In the genomic region with DNA sequence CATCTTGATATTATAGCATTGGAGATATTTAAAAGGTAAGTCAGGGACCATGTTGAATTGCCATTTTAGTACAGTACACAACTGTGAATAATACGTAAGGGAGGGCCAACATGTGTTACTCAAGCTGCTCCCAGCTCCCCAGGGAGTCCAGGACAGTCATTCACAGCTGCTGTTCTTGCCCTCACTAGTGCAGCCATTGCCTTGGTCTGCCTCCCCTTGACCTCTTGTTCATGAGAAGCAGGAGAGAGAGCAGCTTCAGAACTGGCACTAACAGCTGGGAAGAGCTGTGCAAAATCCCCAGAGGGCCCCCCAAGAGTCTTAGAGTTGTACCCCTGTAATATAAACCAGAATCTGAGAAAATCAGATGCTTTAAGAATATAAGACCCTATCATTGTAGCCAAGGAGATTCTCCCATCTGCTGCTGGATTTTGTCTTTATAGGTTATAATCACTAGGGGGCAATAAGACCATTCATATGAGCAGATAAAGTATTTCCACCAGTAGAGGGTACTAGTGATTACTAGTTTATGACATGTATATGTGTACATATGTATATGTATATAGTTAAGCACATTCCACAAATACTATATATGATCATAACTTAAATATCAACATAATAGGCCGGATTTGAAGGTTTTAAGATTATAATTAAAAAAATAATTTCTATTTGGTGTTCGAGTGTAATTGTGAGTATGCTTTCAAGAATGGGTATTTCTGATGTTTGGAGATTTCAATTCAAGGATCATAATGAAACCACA, we compare ENCODE assay signal across 8 cellular contexts. TPM values are rescaled to one million over a fixed set of nuclear protein-coding genes. Genes with fewer than 3 reads are reported as not detected.
A peak's percentile ranks its signal among the peaks of the same experiment; 100 is the strongest.
DNase-seq lines count a peak whose midpoint lies in the region; ATAC-seq and TF ChIP-seq lines count a peak whose summit lies in the region.

No MANE protein-coding gene starts in this region.

- peak; percentile 74 for TF ChIP-seq CTCF in astrocyte of the spinal cord (IDR thresholded peaks at IDR 0.05; ENCODE audit: low read depth, low read length)
- TF ChIP-seq CTCF in stomach (IDR thresholded peaks at IDR 0.05) = peak in 5 of 7 experiments; percentile 52 to 74 (median 54)

- in situ Hi-C loops in astrocyte of the spinal cord (cut with HindIII; ENCODE audit: low sequenced_read_pairs) = no loop called here

- H3K9me3 ChIP-seq in stomach = no peaks in the 10 kb centered on the region

- no peaks in the 10 kb centered on the region for H3K4me1 Mint-ChIP-seq in activated CD8-positive, alpha-beta memory T cell treated with anti-CD3 and anti-CD28 coated beads, Interleukin-2, amount 10 ng/mL, durations not matched to agents 7 days and 5 days
- H3K4me1 Mint-ChIP-seq in immature natural killer cell = no peaks in the 10 kb centered on the region

- intact Hi-C loops in stomach (cut with DNase I; ENCODE audit: low total_unique reads) = no loop called here

- no peak overlapping the region for H3K4me3 Mint-ChIP-seq in activated CD8-positive, alpha-beta memory T cell treated with anti-CD3 and anti-CD28 coated beads, Interleukin-2, amount 10 ng/mL, durations not matched to agents 7 days and 5 days
- H3K4me3 Mint-ChIP-seq in immature natural killer cell = no peak overlapping the region

- H3K36me3 ChIP-seq in stomach = peaks cover 0 to 22% (median 0%) of the 10 kb centered on the region in 4 donors

- CTCF ChIA-PET in activated CD8-positive, alpha-beta memory T cell treated with anti-CD3 and anti-CD28 coated beads, Interleukin-2, amount 10 ng/mL, durations not matched to agents 7 days and 5 days (lab: Charles Lee) = interaction anchor here (0.9 to 1.6 kb wide), 4 partner anchors 14 to 429 kb away, joined by 3 to 6 read pairs (median 4); no protein-coding TSS in a partner anchor

- ATAC-seq in activated CD8-positive, alpha-beta memory T cell treated with anti-CD3 and anti-CD28 coated beads, Interleukin-2, amount 10 ng/mL, durations not matched to agents 7 days and 5 days = peak; percentile 75
- peak; percentile 61 for ATAC-seq in HG03097 (IDR thresholded peaks at IDR 0.05; ENCODE audit: low FRiP score, unreplicated experiment)

- peaks cover 0 to 15% (median 10%) of the 10 kb centered on the region in 4 donors for H3K4me1 ChIP-seq in stomach

- no peak for TF ChIP-seq POLR2A in stomach (IDR thresholded peaks at IDR 0.05)

- H3K4me3 ChIP-seq in astrocyte of the spinal cord (ENCODE audit: low read depth, low read length) (no peak overlapping the region), stomach (no peak overlapping the region)

- no peaks in the 10 kb centered on the region for H3K27me3 ChIP-seq in stomach

- no peak overlapping the region for H3K27ac ChIP-seq in stomach

- no peaks in the 10 kb centered on the region for H3K27me3 Mint-ChIP-seq in activated CD8-positive, alpha-beta memory T cell treated with anti-CD3 and anti-CD28 coated beads, Interleukin-2, amount 10 ng/mL, durations not matched to agents 7 days and 5 days
- no peaks in the 10 kb centered on the region for H3K27me3 Mint-ChIP-seq in immature natural killer cell (ENCODE audit: low read depth in 3 of 3)

- 16 to 34% (median 27%) methylated on average over 3 of the region's 3 CpGs for WGBS in stomach, 5 donors

- H3K9me3 Mint-ChIP-seq in activated CD8-positive, alpha-beta memory T cell treated with anti-CD3 and anti-CD28 coated beads, Interleukin-2, amount 10 ng/mL, durations not matched to agents 7 days and 5 days (ENCODE audit: low read depth) = no peaks in the 10 kb centered on the region
- H3K9me3 Mint-ChIP-seq in immature natural killer cell = no peaks in the 10 kb centered on the region

- no peak for DNase-seq in activated CD8-positive, alpha-beta memory T cell treated with anti-CD3 and anti-CD28 coated beads, Interleukin-2, amount 10 ng/mL, durations not matched to agents 7 days and 5 days
- DNase-seq in activated CD8-positive, alpha-beta memory T cell treated with anti-CD3 and anti-CD28 coated beads, Interleukin-2, amount 50 U/mL, for 48 hours = no peak
- DNase-seq in NCI-H460 (ENCODE audit: extremely low read depth, low read depth) (peak; percentile 51), astrocyte of the spinal cord (ENCODE audit: low read depth, low spot score) (peak; percentile 69), immature natural killer cell (peak; percentile 42 to 59 (median 45)), stomach (no peak), GM19238 (ENCODE audit: insufficient read length, low spot score) (no peak)

- H3K36me3 Mint-ChIP-seq in activated CD8-positive, alpha-beta memory T cell treated with anti-CD3 and anti-CD28 coated beads, Interleukin-2, amount 10 ng/mL, durations not matched to agents 7 days and 5 days = peaks cover 17% of the 10 kb centered on the region
- peaks cover 4 to 7% (median 7%) of the 10 kb centered on the region in 3 donors for H3K36me3 Mint-ChIP-seq in immature natural killer cell

- no peak overlapping the region for H3K27ac Mint-ChIP-seq in activated CD8-positive, alpha-beta memory T cell treated with anti-CD3 and anti-CD28 coated beads, Interleukin-2, amount 10 ng/mL, durations not matched to agents 7 days and 5 days
- H3K27ac Mint-ChIP-seq in immature natural killer cell = no peak overlapping the region

- TF ChIP-seq EP300 in stomach (IDR thresholded peaks at IDR 0.05) = no peak

RNA-seq across cellular contexts. Expression of a gene that starts 16.6 kb away (rescaled TPM):
- total RNA-seq in activated CD8-positive, alpha-beta memory T cell treated with anti-CD3 and anti-CD28 coated beads, Interleukin-2, amount 10 ng/mL, durations not matched to agents 7 days and 5 days = 10 to 100 TPM; 11.8 to 13.1 TPM
- total RNA-seq in NCI-H460 (2014; rRNA removed; shearing (Covaris generic)) = 2.0 and 2.3 TPM in 2 replicates
- polyA plus RNA-seq in NCI-H460 (2014; cell fraction: nucleus; rRNA removed) = 1.8 and 5.3 TPM in 2 replicates
- 1 to 10 TPM; 3.3 to 6.3 (median 3.9) TPM for polyA plus RNA-seq in immature natural killer cell
- total RNA-seq in stomach = 1 to 10 TPM; 2.2 to 8.8 (median 2.6) TPM
- 1 to 10 TPM; 1.8 to 3.1 (median 2.3) TPM for polyA plus RNA-seq in stomach

RNA-seq across cellular contexts. Expression of a gene that starts 17.0 kb away (rescaled TPM):
- total RNA-seq in activated CD8-positive, alpha-beta memory T cell treated with anti-CD3 and anti-CD28 coated beads, Interleukin-2, amount 10 ng/mL, durations not matched to agents 7 days and 5 days = 100 to 1,000 TPM; 165 to 171 TPM
- 131 and 161 TPM in 2 replicates for total RNA-seq in NCI-H460 (2014; rRNA removed; shearing (Covaris generic))
- polyA plus RNA-seq in NCI-H460 (2014; cell fraction: nucleus; rRNA removed) = 73.8 and 76.8 TPM in 2 replicates
- polyA plus RNA-seq in immature natural killer cell = 100 to 1,000 TPM; 633 to 969 (median 938) TPM
- 100 to 1,000 TPM in 4 of 5 donors, 10 to 100 TPM in 1; 95.7 to 322 (median 220) TPM for total RNA-seq in stomach
- 100 to 1,000 TPM; 103 to 179 (median 169) TPM for polyA plus RNA-seq in stomach

RNA-seq across cellular contexts. Expression of a gene that starts 52.0 kb away (rescaled TPM):
- total RNA-seq in activated CD8-positive, alpha-beta memory T cell treated with anti-CD3 and anti-CD28 coated beads, Interleukin-2, amount 10 ng/mL, durations not matched to agents 7 days and 5 days = not detected
- 0.52 TPM in 1 of 2 replicates, not detected in the other for total RNA-seq in NCI-H460 (2014; rRNA removed; shearing (Covaris generic))
- polyA plus RNA-seq in NCI-H460 (2014; cell fraction: nucleus; rRNA removed) = not detected in 2 replicates
- polyA plus RNA-seq in immature natural killer cell (not detected), stomach (under 1 TPM in 2 of 3 donors, not detected in 1; 0.12 to 0.40 TPM)
- not detected for total RNA-seq in stomach

Comparison
In these comparisons a context has a peak if more than half of its experiments do, and no peak if none do; other contexts are left out.
1. DNase-seq: peak in NCI-H460 (single experiment), astrocyte of the spinal cord (single experiment) and immature natural killer cell (3 of 3); none in activated CD8-positive, alpha-beta memory T cell treated with anti-CD3 and anti-CD28 coated beads, Interleukin-2, amount 10 ng/mL, durations not matched to agents 7 days and 5 days (single experiment), activated CD8-positive, alpha-beta memory T cell treated with anti-CD3 and anti-CD28 coated beads, Interleukin-2, amount 50 U/mL, for 48 hours (single experiment), stomach (single experiment) and GM19238 (single experiment).